12 cellular contexts compared by ENCODE assay signal in the genomic region with DNA sequence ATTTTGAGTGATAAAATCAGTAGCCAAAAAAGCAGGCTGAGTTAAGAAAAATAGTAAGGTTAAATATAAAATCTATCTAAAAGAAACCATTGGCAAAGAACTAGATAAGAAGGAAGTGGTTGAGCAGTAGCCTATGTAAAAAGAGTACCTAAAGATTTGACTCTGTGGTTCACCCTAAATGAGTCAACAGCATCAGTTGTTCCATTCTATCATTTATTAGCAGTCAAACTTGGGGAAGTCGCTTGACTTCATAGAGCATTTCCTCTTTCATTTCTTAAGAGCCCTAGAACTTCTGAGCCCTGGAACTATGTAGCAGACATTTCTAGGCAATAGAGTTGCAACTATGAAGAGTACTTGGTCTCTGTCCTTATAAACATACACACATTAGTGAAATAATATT.
DNase-seq lines count a peak whose midpoint lies in the region; ATAC-seq, FAIRE-seq and TF ChIP-seq lines count a peak whose summit lies in the region.
"Had no signal": no experiment of that assay in that cellular context is flagged by ENCODE, and none has a peak within 500 bp of the region (broad histone marks: within the 10 kb centered on the region; RNA-seq: fewer than 3 reads in every experiment).

No MANE protein-coding gene starts in this region.

- H3K36me3 ChIP-seq in Karpas-422 (ENCODE audit: insufficient read depth, low read length), result no peaks in the 10 kb centered on the region

- DNase-seq in GM13976 (ENCODE audit: low spot score) (peak; percentile 19), Karpas-422 (peak; percentile 42), H54 (ENCODE audit: insufficient read length, low spot score) (no peak), amniotic stem cell (lab: John Stamatoyannopoulos, UW) (no peak), NCI-H524 (lab: John Stamatoyannopoulos, UW) (no peak)
- DNase-seq in activated CD4-positive, alpha-beta T cell treated with anti-CD3 and anti-CD28 coated beads for 4 hours, result no peak
- DNase-seq: head of caudate nucleus, left ventricle myocardium superior, NCI-H510A treated with DMSO at 0.1 percent for 48 hours had no signal

- no peak overlapping the region for H2AFZ ChIP-seq in Karpas-422 (ENCODE audit: low read length)

- no peak overlapping the region for H3K4me2 ChIP-seq in Karpas-422 (ENCODE audit: low read depth, low read length, poor library complexity, severe bottlenecking)

- FAIRE-seq in H54 (lab: Jason Lieb, UNC), result no peak

- TF ChIP-seq POLR2A in H54 (IDR thresholded peaks at IDR 0.05; ENCODE audit: low read depth, low read length), result no peak

- H3K9ac ChIP-seq in Karpas-422 (ENCODE audit: low read length), result no peak overlapping the region

- H3K27me3 ChIP-seq in Karpas-422 (ENCODE audit: low read length), result no peaks in the 10 kb centered on the region

- H3K4me3 ChIP-seq in Karpas-422 (ENCODE audit: low read length), result no peak overlapping the region

- H3K79me2 ChIP-seq in Karpas-422 (ENCODE audit: low read length), result no peaks in the 10 kb centered on the region

- in situ Hi-C loops in GM13976 (cut with MboI; ENCODE audit: low sequenced_read_pairs, unreplicated experiment), result no loop called here

- no peaks in the 10 kb centered on the region; the same call in 1 of the 2 replicates for H3K9me3 ChIP-seq in Karpas-422 (ENCODE audit: low read length)

- no peak for TF ChIP-seq CTCF in GM13976 (IDR thresholded peaks at IDR 0.05; ENCODE audit: borderline replicate concordance, control extremely low read depth, extremely low read depth, insufficient read depth, missing control alignments)

- H4K20me1 ChIP-seq in Karpas-422 (ENCODE audit: insufficient read depth, low read depth, low read length), result no peaks in the 10 kb centered on the region

- ATAC-seq in GM19467 (IDR thresholded peaks at IDR 0.05; ENCODE audit: unreplicated experiment), result peak; percentile 92
- peak; percentile 98 for ATAC-seq in HG02943 (IDR thresholded peaks at IDR 0.05; ENCODE audit: low read depth, unreplicated experiment)
- ATAC-seq: activated CD4-positive, CD25-positive, alpha-beta regulatory T cell treated with anti-CD3 and anti-CD28 coated beads, Interleukin-2, amount 50 U/mL, for 24 hours; left ventricle myocardium superior had no signal

- no peak overlapping the region for H3K27ac ChIP-seq in Karpas-422 (ENCODE audit: low read length)

- no peaks in the 10 kb centered on the region for H3K9me2 ChIP-seq in Karpas-422 (replicated peaks; ENCODE audit: insufficient read depth, low read length)

- H3K4me1 ChIP-seq in Karpas-422 (ENCODE audit: low read length), result no peaks in the 10 kb centered on the region

Comparison
In these comparisons a context has a peak if more than half of its experiments do, and no peak if none do; other contexts are left out.
1. DNase-seq: peak in GM13976 (single experiment) and Karpas-422 (single experiment); none in activated CD4-positive, alpha-beta T cell treated with anti-CD3 and anti-CD28 coated beads for 4 hours (0 of 2), H54 (single experiment), amniotic stem cell (single experiment) and NCI-H524 (0 of 2).